13 cellular contexts compared by ENCODE assay signal in the genomic region with DNA sequence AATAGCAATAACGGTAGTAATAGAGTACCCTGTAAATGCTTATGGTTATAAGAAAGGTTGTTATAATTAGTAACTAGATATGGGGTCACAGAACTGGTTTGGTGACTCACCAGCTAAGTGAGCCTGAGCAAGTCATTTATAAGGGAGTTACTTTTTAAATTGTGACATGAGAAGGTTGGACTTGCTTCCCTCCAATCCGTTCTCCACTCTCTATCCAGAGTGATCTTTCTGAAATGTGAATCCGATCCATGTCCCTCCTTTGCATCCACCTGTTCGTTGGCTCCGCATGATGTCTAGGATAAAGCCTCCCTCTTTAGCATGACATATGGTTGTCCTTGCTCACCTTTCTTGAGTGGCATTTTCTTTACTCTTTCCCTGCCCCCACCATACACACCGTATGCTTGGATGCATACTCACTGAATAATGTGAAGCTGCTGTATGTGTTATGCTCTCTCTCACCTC.
DNase-seq lines count a peak whose midpoint lies in the region; ATAC-seq and TF ChIP-seq lines count a peak whose summit lies in the region.
"Had no signal": no experiment of that assay in that cellular context is flagged by ENCODE, and none has a peak within 500 bp of the region (broad histone marks: within the 10 kb centered on the region; RNA-seq: fewer than 3 reads in every experiment).

No MANE protein-coding gene starts in this region.

- H2BK20ac ChIP-seq in IMR-90 (ENCODE audit: low read depth, low read length), result peak overlapping the region; percentile 2; the same call in 1 of the 2 replicates

- H3K27ac Mint-ChIP-seq in activated CD4-positive, alpha-beta memory T cell treated with anti-CD3 and anti-CD28 coated beads, Interleukin-2, amount 10 ng/mL, durations not matched to agents 7 days and 5 days, result peak overlapping the region; percentile 66
- H3K27ac Mint-ChIP-seq: activated T-helper 2 cell treated with anti-CD3 and anti-CD28 coated beads, Interferon-gamma antibody, Interleukin-2, Interleukin-4, amounts not matched to agents 10 μg/mL and 5 μg/mL and 100 μg/mL, durations not matched to agents 14 hours and 24 hours and 36 hours had no signal

- H3K4me1 ChIP-seq in IMR-90 (ENCODE audit: control insufficient read depth, insufficient read depth, low read length), result peaks cover 19% of the 10 kb centered on the region

- dilution Hi-C loops in IMR-90 (cut with HindIII; ENCODE audit: low sequenced_read_pairs, unreplicated experiment), result no loop called here

- H2AK5ac ChIP-seq in IMR-90 (ENCODE audit: low read depth, low read length), result peak overlapping the region; percentile 46; the same call in 1 of the 2 replicates

- in situ Hi-C loops in IMR-90 (cut with MboI; ENCODE audit: low sequenced_read_pairs), result no loop called here

- H2BK15ac ChIP-seq in IMR-90 (ENCODE audit: low read depth, low read length), result peak overlapping the region; percentile 0; the same call in 1 of the 3 replicates

- CTCF ChIA-PET in IMR-90 (lab: Yijun Ruan, JAX), result no interaction called here
- CTCF ChIA-PET in activated CD4-positive, alpha-beta memory T cell treated with anti-CD3 and anti-CD28 coated beads, Interleukin-2, amount 10 ng/mL, durations not matched to agents 7 days and 5 days (lab: Charles Lee), result interaction anchor here (0.5 to 3.3 kb wide), 6 partner anchors 11 to 767 kb away, joined by 3 to 21 read pairs (median 3); no protein-coding TSS in a partner anchor

- H3K27me3 Mint-ChIP-seq in activated CD4-positive, alpha-beta memory T cell treated with anti-CD3 and anti-CD28 coated beads, Interleukin-2, amount 10 ng/mL, durations not matched to agents 7 days and 5 days, result no peaks in the 10 kb centered on the region

- BruUV-seq in IMR-90 (replicated peaks; lab: Mats Ljungman, UMichigan), result no TSS peak

- no peaks in the 10 kb centered on the region for H3K9me3 ChIP-seq in IMR-90 (ENCODE audit: control insufficient read depth, insufficient read depth, low read length)

- 92% methylated on average over 4 of the region's 6 CpGs; no CpG with 5 or more reads in 1 of the 2 experiments for WGBS in IMR-90 (ENCODE audit: extremely low coverage in 2 of 2, insufficient read length in 1 of 2), 2 experiments

- H2BK5ac ChIP-seq in IMR-90 (ENCODE audit: low read depth, low read length, poor library complexity, severe bottlenecking), result no peak overlapping the region

- no peaks in the 10 kb centered on the region for H3K36me3 ChIP-seq in IMR-90 (ENCODE audit: control insufficient read depth, insufficient read depth, low read length)

- TF ChIP-seq POLR2A in IMR-90 (IDR thresholded peaks at IDR 0.05; ENCODE audit: low read depth, low read length), result no peak

- H3K27me3 ChIP-seq in IMR-90 (ENCODE audit: control insufficient read depth, insufficient read depth, low read length), result no peaks in the 10 kb centered on the region

- ATAC-seq in IMR-90 (ENCODE audit: low read depth), result no peak
- no peak for ATAC-seq in GM19351 (IDR thresholded peaks at IDR 0.05; ENCODE audit: unreplicated experiment)

- H3K14ac ChIP-seq in IMR-90 (replicated peaks; ENCODE audit: low read depth, low read length), result 0 out of 2 replicates have a peak overlapping the region, but pooled peaks have one; percentile 2

- H4K5ac ChIP-seq in IMR-90 (ENCODE audit: low read depth, low read length), result peak overlapping the region; percentile 32; the same call in 1 of the 2 replicates

- intact Hi-C loops in IMR-90 (cut with micrococcal nuclease), result loop anchor here (5.0 kb wide), 2 partner anchors 34 to 171 kb away; no protein-coding TSS in a partner anchor

- H3K9me3 Mint-ChIP-seq in activated CD4-positive, alpha-beta memory T cell treated with anti-CD3 and anti-CD28 coated beads, Interleukin-2, amount 10 ng/mL, durations not matched to agents 7 days and 5 days, result no peaks in the 10 kb centered on the region
- H3K9me3 Mint-ChIP-seq: activated T-helper 2 cell treated with anti-CD3 and anti-CD28 coated beads, Interferon-gamma antibody, Interleukin-2, Interleukin-4, amounts not matched to agents 10 μg/mL and 5 μg/mL and 100 μg/mL, durations not matched to agents 14 hours and 24 hours and 36 hours had no signal

- H2AFZ ChIP-seq in IMR-90 (replicated peaks; ENCODE audit: low read length, poor library complexity), result no peak overlapping the region

- peak overlapping the region; percentile 2; the same call in 1 of the 2 replicates for H2BK120ac ChIP-seq in IMR-90 (ENCODE audit: low read depth, low read length)

- TF ChIP-seq RAD21 in IMR-90 (IDR thresholded peaks at IDR 0.05; ENCODE audit: low read length), result no peak

- no peak overlapping the region for H3K27ac ChIP-seq in IMR-90 (ENCODE audit: insufficient read depth, low read length)

- TF ChIP-seq CTCF in IMR-90 (conservative IDR thresholded peaks at IDR 0.05; ENCODE audit: low read depth, low read length), result no peak

- H3K79me1 ChIP-seq in IMR-90 (ENCODE audit: low read depth in 1 of 2, low read length in 2 of 2), result no peaks in the 10 kb centered on the region

- H3K9ac ChIP-seq in IMR-90 (ENCODE audit: low read depth, low read length), result no peak overlapping the region

- H4K20me1 ChIP-seq in IMR-90 (ENCODE audit: insufficient read depth, low read length), result peaks cover 3% of the 10 kb centered on the region; the same call in 1 of the 2 replicates

- no peak overlapping the region; the same call in 1 of the 2 replicates for H3K4me2 ChIP-seq in IMR-90 (ENCODE audit: low read depth, low read length)

- no peak overlapping the region for H3K56ac ChIP-seq in IMR-90 (ENCODE audit: extremely low read depth, insufficient read depth, low read length)

- no peak overlapping the region for H3K23ac ChIP-seq in IMR-90 (ENCODE audit: low read depth, low read length)

- H3K4ac ChIP-seq in IMR-90 (ENCODE audit: low read depth, low read length), result peak overlapping the region; percentile 34

- no peak overlapping the region for H4K8ac ChIP-seq in IMR-90 (ENCODE audit: low read depth in 2 of 2, low read length in 2 of 2)

- peaks cover 2% of the 10 kb centered on the region for H3K36me3 Mint-ChIP-seq in activated CD4-positive, alpha-beta memory T cell treated with anti-CD3 and anti-CD28 coated beads, Interleukin-2, amount 10 ng/mL, durations not matched to agents 7 days and 5 days (ENCODE audit: low read depth)

- DNase-seq in DMS53 (lab: John Stamatoyannopoulos, UW) (peak; percentile 78), IMR-90 (peak; percentile 43), myocyte (ENCODE audit: low read depth) (peak; percentile 65), UCSD-AML1 (lab: John Stamatoyannopoulos, UW; ENCODE audit: unreplicated experiment) (no peak), GM19238 (ENCODE audit: insufficient read length, low spot score) (no peak)
- DNase-seq in activated CD4-positive, alpha-beta memory T cell treated with anti-CD3 and anti-CD28 coated beads, Interleukin-2, amount 10 ng/mL, durations not matched to agents 7 days and 5 days, result no peak
- DNase-seq: DND-41; NCI-H2107; stimulated activated CD4-positive, alpha-beta T cell treated with anti-CD3 and anti-CD28 coated beads, Interleukin-12 subunit alpha, Interleukin-12 subunit beta, amount 100 ng/mL, for 4 hours; stimulated activated naive CD4-positive, alpha-beta T cell had no signal

- H4K91ac ChIP-seq in IMR-90 (ENCODE audit: insufficient read depth, low read depth, low read length), result no peak overlapping the region

- H3K9me1 ChIP-seq in IMR-90 (ENCODE audit: insufficient read depth, low read length), result peaks cover 15% of the 10 kb centered on the region

- peaks cover 82% of the 10 kb centered on the region for H3K4me1 Mint-ChIP-seq in activated CD4-positive, alpha-beta memory T cell treated with anti-CD3 and anti-CD28 coated beads, Interleukin-2, amount 10 ng/mL, durations not matched to agents 7 days and 5 days

- H3K4me3 ChIP-seq in IMR-90 (ENCODE audit: insufficient read depth, low read depth, low read length), result no peak overlapping the region
- H3K4me3 ChIP-seq: coronary artery had no signal

- no peak overlapping the region for H2AK9ac ChIP-seq in IMR-90 (replicated peaks; ENCODE audit: low read depth, low read length, poor library complexity)

- H3K4me3 Mint-ChIP-seq in activated CD4-positive, alpha-beta memory T cell treated with anti-CD3 and anti-CD28 coated beads, Interleukin-2, amount 10 ng/mL, durations not matched to agents 7 days and 5 days, result no peak overlapping the region

- POLR2A ChIA-PET in IMR-90 (lab: Charles Lee; ENCODE audit: unreplicated experiment), result no interaction called here
- POLR2A ChIA-PET in activated CD4-positive, alpha-beta memory T cell treated with anti-CD3 and anti-CD28 coated beads, Interleukin-2, amount 10 ng/mL, durations not matched to agents 7 days and 5 days (lab: Charles Lee), result interaction anchor here (1.5 to 10.0 kb wide), 5 partner anchors 12 to 81 kb away, joined by 3 to 95 read pairs (median 27); no protein-coding TSS in a partner anchor

- H3K18ac ChIP-seq in IMR-90 (ENCODE audit: low read depth, low read length), result peak overlapping the region; percentile 84; the same call in 1 of the 2 replicates

TF ChIP-seq in IMR-90, 13 proteins besides CTCF, POLR2A, EP300 and RAD21:
- TF ChIP-seq MXI1 (IDR thresholded peaks at IDR 0.05; ENCODE audit: borderline replicate concordance, low read depth, low read length), result no peak
- no peak for TF ChIP-seq RCOR1 (IDR thresholded peaks at IDR 0.05; ENCODE audit: insufficient replicate concordance, low read length)
- TF ChIP-seq MAFK (IDR thresholded peaks at IDR 0.05; ENCODE audit: low read depth, low read length), result no peak
- TF ChIP-seq, protein P1, sequence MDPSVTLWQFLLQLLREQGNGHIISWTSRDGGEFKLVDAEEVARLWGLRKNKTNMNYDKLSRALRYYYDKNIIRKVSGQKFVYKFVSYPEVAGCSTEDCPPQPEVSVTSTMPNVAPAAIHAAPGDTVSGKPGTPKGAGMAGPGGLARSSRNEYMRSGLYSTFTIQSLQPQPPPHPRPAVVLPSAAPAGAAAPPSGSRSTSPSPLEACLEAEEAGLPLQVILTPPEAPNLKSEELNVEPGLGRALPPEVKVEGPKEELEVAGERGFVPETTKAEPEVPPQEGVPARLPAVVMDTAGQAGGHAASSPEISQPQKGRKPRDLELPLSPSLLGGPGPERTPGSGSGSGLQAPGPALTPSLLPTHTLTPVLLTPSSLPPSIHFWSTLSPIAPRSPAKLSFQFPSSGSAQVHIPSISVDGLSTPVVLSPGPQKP (IDR thresholded peaks at IDR 0.05; ENCODE audit: borderline replicate concordance, low read depth, low read length), result no peak
- TF ChIP-seq RFX5 (IDR thresholded peaks at IDR 0.05; ENCODE audit: low read depth, low read length), result no peak
- no peak for TF ChIP-seq BHLHE40 (IDR thresholded peaks at IDR 0.05; ENCODE audit: low read depth, low read length)
- no peak for TF ChIP-seq NFE2L2 (IDR thresholded peaks at IDR 0.05; ENCODE audit: low read depth, low read length)
- no peak for TF ChIP-seq FOS (IDR thresholded peaks at IDR 0.05; ENCODE audit: low read depth, low read length)

Comparison
In these comparisons a context has a peak if more than half of its experiments do, and no peak if none do; other contexts are left out.
1. DNase-seq: peak in DMS53 (single experiment), IMR-90 (single experiment) and myocyte (single experiment); none in activated CD4-positive, alpha-beta memory T cell treated with anti-CD3 and anti-CD28 coated beads, Interleukin-2, amount 10 ng/mL, durations not matched to agents 7 days and 5 days (single experiment), UCSD-AML1 (single experiment) and GM19238 (single experiment).